23 cellular contexts compared by ENCODE assay signal in genomic region chr2:207128867-207129266, GRCh38. TPM values are rescaled to one million over a fixed set of nuclear protein-coding genes. Genes with fewer than 3 reads are reported as not detected.
DNase-seq lines count a peak whose midpoint lies in the region; ATAC-seq and TF ChIP-seq lines count a peak whose summit lies in the region.
"Had no signal": no experiment of that assay in that cellular context is flagged by ENCODE, and none has a peak within 500 bp of the region (broad histone marks: within the 10 kb centered on the region; RNA-seq: fewer than 3 reads in every experiment).

No MANE protein-coding gene starts in this region.

- TF ChIP-seq CTCF in CD14-positive monocyte (IDR thresholded peaks at IDR 0.05) (no peak), HFFc6 (IDR thresholded peaks at IDR 0.05) (no peak), gastrocnemius medialis (IDR thresholded peaks at IDR 0.05 in 4 of 5, conservative IDR thresholded peaks at IDR 0.05 in 1 of 5) (no peak), WTC11 (IDR thresholded peaks at IDR 0.05) (no peak)

- no peak for DNase-seq in CD14-positive monocyte (ENCODE audit: low spot score)
- no peak for DNase-seq in HFFc6
- no peak for DNase-seq in epithelial cell of prostate (ENCODE audit: low read depth, low spot score)
- DNase-seq in gastrocnemius medialis, result no peak
- DNase-seq in WTC11 (ENCODE audit: low spot score), result no peak
- DNase-seq in DMS114 treated with DMSO at 0.1 percent for 48 hours (lab: John Stamatoyannopoulos, UW; ENCODE audit: unreplicated experiment), result no peak
- DNase-seq in NCI-H82 (lab: John Stamatoyannopoulos, UW), result no peak
- DNase-seq: activated CD4-positive, alpha-beta memory T cell treated with anti-CD3 and anti-CD28 coated beads for 36 hours; activated CD4-positive, CD25-positive, alpha-beta regulatory T cell treated with anti-CD3 and anti-CD28 coated beads, Interleukin-2, amount 50 U/mL, for 72 hours; activated CD8-positive, alpha-beta memory T cell treated with anti-CD3 and anti-CD28 coated beads, Interleukin-2, amount 50 U/mL, for 48 hours; activated naive CD8-positive, alpha-beta T cell treated with anti-CD3 and anti-CD28 coated beads for 36 hours; CD8-positive, alpha-beta memory T cell; DMS153; NCI-H2081 treated with DMSO at 0.1 percent for 48 hours; NCI-H226; NCI-H69; nephron progenitor cell; ovary; stimulated activated CD4-positive, alpha-beta T cell treated with anti-CD3 and anti-CD28 coated beads, Interleukin-2, amount 100 ng/mL, for 24 hours; trophoblast cell had no signal

- peaks cover 0 to 4% of the 10 kb centered on the region in 2 donors for H3K36me3 ChIP-seq in gastrocnemius medialis
- H3K36me3 ChIP-seq: ovary had no signal

- H3K27me3 Mint-ChIP-seq in CD14-positive monocyte (ENCODE audit: low read depth in 3 of 3), result no peaks in the 10 kb centered on the region
- H3K27me3 Mint-ChIP-seq in HFFc6 (ENCODE audit: insufficient read depth), result peaks cover 3% of the 10 kb centered on the region
- no peaks in the 10 kb centered on the region for H3K27me3 Mint-ChIP-seq in WTC11 (ENCODE audit: low read depth)
- H3K27me3 Mint-ChIP-seq: activated CD4-positive, alpha-beta memory T cell treated with anti-CD3 and anti-CD28 coated beads for 36 hours; activated naive CD8-positive, alpha-beta T cell treated with anti-CD3 and anti-CD28 coated beads for 36 hours; central memory CD8-positive, alpha-beta T cell had no signal

- H3K27ac ChIP-seq in epithelial cell of prostate, result peak overlapping the region; percentile 70
- H3K27ac ChIP-seq in gastrocnemius medialis, result peak overlapping the region; percentile 27 to 86 (median 80)
- H3K27ac ChIP-seq: ovary, SK-N-MC had no signal

- peaks cover 24 to 28% of the 10 kb centered on the region in 2 donors for H3K36me3 Mint-ChIP-seq in CD14-positive monocyte
- H3K36me3 Mint-ChIP-seq in HFFc6 (ENCODE audit: low read depth), result peaks cover 40% of the 10 kb centered on the region
- peaks cover 36% of the 10 kb centered on the region for H3K36me3 Mint-ChIP-seq in WTC11

- H3K27me3 ChIP-seq in gastrocnemius medialis, result no peaks in the 10 kb centered on the region
- H3K27me3 ChIP-seq: ovary had no signal

- peaks cover 60% of the 10 kb centered on the region for H3K4me1 Mint-ChIP-seq in CD14-positive monocyte
- H3K4me1 Mint-ChIP-seq in HFFc6 (ENCODE audit: low read depth), result peaks cover 96% of the 10 kb centered on the region
- peaks cover 41% of the 10 kb centered on the region for H3K4me1 Mint-ChIP-seq in WTC11
- H3K4me1 Mint-ChIP-seq: central memory CD8-positive, alpha-beta T cell had no signal

- H3K4me3 ChIP-seq in gastrocnemius medialis, result no peak overlapping the region
- H3K4me3 ChIP-seq: ovary, SK-N-MC, smooth muscle cell had no signal

- CTCF ChIA-PET in WTC11 (lab: Charles Lee), result no interaction called here

- H3K9me3 ChIP-seq in gastrocnemius medialis, result no peaks in the 10 kb centered on the region
- H3K9me3 ChIP-seq: ovary had no signal

- H3K9me3 Mint-ChIP-seq in CD14-positive monocyte, result no peaks in the 10 kb centered on the region
- H3K9me3 Mint-ChIP-seq in HFFc6, result peaks cover 5% of the 10 kb centered on the region; the same call in 1 of the 2 replicates
- H3K9me3 Mint-ChIP-seq in WTC11, result peaks cover 29% of the 10 kb centered on the region
- H3K9me3 Mint-ChIP-seq: activated CD4-positive, alpha-beta memory T cell treated with anti-CD3 and anti-CD28 coated beads for 36 hours; central memory CD8-positive, alpha-beta T cell had no signal

- H3K4me3 Mint-ChIP-seq in CD14-positive monocyte (peak overlapping the region in 1 of 2 donors; percentile 56), HFFc6 (no peak overlapping the region), WTC11 (no peak overlapping the region)
- H3K4me3 Mint-ChIP-seq: activated CD4-positive, alpha-beta memory T cell treated with anti-CD3 and anti-CD28 coated beads for 36 hours; activated naive CD8-positive, alpha-beta T cell treated with anti-CD3 and anti-CD28 coated beads for 36 hours; CD8-positive, alpha-beta memory T cell; central memory CD8-positive, alpha-beta T cell; nephron progenitor cell had no signal

- ATAC-seq in gastrocnemius medialis, result no peak
- no peak for ATAC-seq in WTC11

- intact Hi-C loops in CD14-positive monocyte (cut with micrococcal nuclease) (no loop called here), gastrocnemius medialis (cut with DNase I; ENCODE audit: low total_unique reads) (no loop called here)

- in situ Hi-C loops in gastrocnemius medialis (cut with MboI; ENCODE audit: low sequenced_read_pairs in 4 of 4), result no loop called here

- H3K27ac Mint-ChIP-seq in CD14-positive monocyte, result peak overlapping the region; percentile 10 to 91 (median 82)
- H3K27ac Mint-ChIP-seq in HFFc6, result peak overlapping the region; percentile 6; the same call in 1 of the 2 replicates
- no peak overlapping the region for H3K27ac Mint-ChIP-seq in WTC11
- H3K27ac Mint-ChIP-seq: activated CD4-positive, alpha-beta memory T cell treated with anti-CD3 and anti-CD28 coated beads for 36 hours; activated naive CD8-positive, alpha-beta T cell treated with anti-CD3 and anti-CD28 coated beads for 36 hours; CD8-positive, alpha-beta memory T cell; nephron progenitor cell had no signal

- POLR2A ChIA-PET in WTC11 (lab: Charles Lee), result no interaction called here

- H3K4me1 ChIP-seq in gastrocnemius medialis, result peaks cover 24 to 32% of the 10 kb centered on the region in 2 donors

- TF ChIP-seq POLR2A in gastrocnemius medialis (IDR thresholded peaks at IDR 0.05), result no peak

TF ChIP-seq in WTC11, 78 proteins besides CTCF, POLR2A, EP300 and RAD21 (continues in another document):
- TF ChIP-seq PRRX2 (CRISPR knock-in tag; IDR thresholded peaks at IDR 0.05), result no peak
- TF ChIP-seq MYBL2 (CRISPR knock-in tag; IDR thresholded peaks at IDR 0.05), result no peak
- TF ChIP-seq IRF2 (CRISPR knock-in tag; IDR thresholded peaks at IDR 0.05; ENCODE audit: borderline replicate concordance, low read depth), result no peak
- TF ChIP-seq ELF4 (CRISPR knock-in tag; IDR thresholded peaks at IDR 0.05; ENCODE audit: low read depth), result no peak
- no peak for TF ChIP-seq TP53 (CRISPR knock-in tag; IDR thresholded peaks at IDR 0.05)
- no peak for TF ChIP-seq SMAD4 (CRISPR knock-in tag; IDR thresholded peaks at IDR 0.05)
- TF ChIP-seq STAT6 (CRISPR knock-in tag; conservative IDR thresholded peaks at IDR 0.05; ENCODE audit: low read depth), result no peak
- TF ChIP-seq, protein P1, sequence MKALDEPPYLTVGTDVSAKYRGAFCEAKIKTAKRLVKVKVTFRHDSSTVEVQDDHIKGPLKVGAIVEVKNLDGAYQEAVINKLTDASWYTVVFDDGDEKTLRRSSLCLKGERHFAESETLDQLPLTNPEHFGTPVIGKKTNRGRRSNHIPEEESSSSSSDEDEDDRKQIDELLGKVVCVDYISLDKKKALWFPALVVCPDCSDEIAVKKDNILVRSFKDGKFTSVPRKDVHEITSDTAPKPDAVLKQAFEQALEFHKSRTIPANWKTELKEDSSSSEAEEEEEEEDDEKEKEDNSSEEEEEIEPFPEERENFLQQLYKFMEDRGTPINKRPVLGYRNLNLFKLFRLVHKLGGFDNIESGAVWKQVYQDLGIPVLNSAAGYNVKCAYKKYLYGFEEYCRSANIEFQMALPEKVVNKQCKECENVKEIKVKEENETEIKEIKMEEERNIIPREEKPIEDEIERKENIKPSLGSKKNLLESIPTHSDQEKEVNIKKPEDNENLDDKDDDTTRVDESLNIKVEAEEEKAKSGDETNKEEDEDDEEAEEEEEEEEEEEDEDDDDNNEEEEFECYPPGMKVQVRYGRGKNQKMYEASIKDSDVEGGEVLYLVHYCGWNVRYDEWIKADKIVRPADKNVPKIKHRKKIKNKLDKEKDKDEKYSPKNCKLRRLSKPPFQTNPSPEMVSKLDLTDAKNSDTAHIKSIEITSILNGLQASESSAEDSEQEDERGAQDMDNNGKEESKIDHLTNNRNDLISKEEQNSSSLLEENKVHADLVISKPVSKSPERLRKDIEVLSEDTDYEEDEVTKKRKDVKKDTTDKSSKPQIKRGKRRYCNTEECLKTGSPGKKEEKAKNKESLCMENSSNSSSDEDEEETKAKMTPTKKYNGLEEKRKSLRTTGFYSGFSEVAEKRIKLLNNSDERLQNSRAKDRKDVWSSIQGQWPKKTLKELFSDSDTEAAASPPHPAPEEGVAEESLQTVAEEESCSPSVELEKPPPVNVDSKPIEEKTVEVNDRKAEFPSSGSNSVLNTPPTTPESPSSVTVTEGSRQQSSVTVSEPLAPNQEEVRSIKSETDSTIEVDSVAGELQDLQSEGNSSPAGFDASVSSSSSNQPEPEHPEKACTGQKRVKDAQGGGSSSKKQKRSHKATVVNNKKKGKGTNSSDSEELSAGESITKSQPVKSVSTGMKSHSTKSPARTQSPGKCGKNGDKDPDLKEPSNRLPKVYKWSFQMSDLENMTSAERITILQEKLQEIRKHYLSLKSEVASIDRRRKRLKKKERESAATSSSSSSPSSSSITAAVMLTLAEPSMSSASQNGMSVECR (CRISPR knock-in tag; IDR thresholded peaks at IDR 0.05; ENCODE audit: borderline replicate concordance), result no peak
- no peak for TF ChIP-seq ZNF416 (CRISPR knock-in tag; IDR thresholded peaks at IDR 0.05)
- no peak for TF ChIP-seq FOXK1 (CRISPR knock-in tag; IDR thresholded peaks at IDR 0.05)

RNA-seq across cellular contexts. Expression of gene KLF7, which starts 36.9 kb away (rescaled TPM):
- polyA plus RNA-seq in CD14-positive monocyte, result 10 to 100 TPM in 1 of 2 donors, 1 to 10 TPM in 1; 9.4 to 10.3 TPM
- 10 to 100 TPM; 29.4 to 45.0 (median 34.0) TPM for total RNA-seq in HFFc6 (2021; fragmentation: NEBNext Ultra II Directional; extraction: Animal tissue kit (Norgen Biotek cat#: 25700))
- 10 to 100 TPM in 1 of 4 donors, 1 to 10 TPM in 3; 6.8 to 12.0 (median 7.6) TPM for total RNA-seq in gastrocnemius medialis
- 11.9 to 25.4 TPM (median 16.3 TPM) in 3 replicates for total RNA-seq in WTC11 (2021)
